1 cellular context compared by ENCODE assay signal in the genomic region with DNA sequence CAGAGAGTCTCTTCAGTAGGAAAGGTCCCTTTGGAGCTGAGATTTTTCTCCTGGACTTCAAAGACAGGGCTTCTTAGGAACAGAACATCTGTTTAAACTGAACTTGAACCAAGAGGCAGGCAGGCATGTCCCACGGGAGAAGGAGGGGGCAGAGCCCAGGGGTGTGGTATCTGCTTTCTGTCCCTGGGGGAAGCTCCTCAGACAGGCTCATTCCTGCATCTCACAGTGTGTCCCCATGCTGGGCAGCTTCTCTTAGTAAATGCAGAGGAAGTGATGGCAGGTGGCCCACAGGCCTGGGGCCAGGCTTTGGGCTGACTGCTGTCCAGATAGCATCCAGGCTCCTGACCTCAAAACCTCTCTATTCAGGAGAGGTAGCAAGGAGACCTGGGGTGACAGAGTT.
A peak's percentile ranks its signal among the peaks of the same experiment; 100 is the strongest.
TF ChIP-seq lines count a peak whose summit lies in the region.

No MANE protein-coding gene starts in this region.

TF ChIP-seq in H1, 55 proteins besides CTCF, POLR2A, EP300 and RAD21 (continued from another document):
- 0 out of 4 replicates have a peak, but pooled peaks of 1 of the 2 experiments have one; percentile 37 for TF ChIP-seq HDAC2 (IDR thresholded peaks at IDR 0.05; ENCODE audit: borderline replicate concordance in 1 of 2, low read depth in 2 of 2, low read length in 2 of 2)
- TF ChIP-seq, protein P1, sequence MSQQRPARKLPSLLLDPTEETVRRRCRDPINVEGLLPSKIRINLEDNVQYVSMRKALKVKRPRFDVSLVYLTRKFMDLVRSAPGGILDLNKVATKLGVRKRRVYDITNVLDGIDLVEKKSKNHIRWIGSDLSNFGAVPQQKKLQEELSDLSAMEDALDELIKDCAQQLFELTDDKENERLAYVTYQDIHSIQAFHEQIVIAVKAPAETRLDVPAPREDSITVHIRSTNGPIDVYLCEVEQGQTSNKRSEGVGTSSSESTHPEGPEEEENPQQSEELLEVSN (IDR thresholded peaks at IDR 0.05): peak; percentile 5; the same call in 1 of the 2 replicates
- no peak for TF ChIP-seq RFX5 (IDR thresholded peaks at IDR 0.05; ENCODE audit: borderline replicate concordance, low read depth, low read length)
